ENCODE assay signal across 15 cellular contexts in genomic region chr6:34301408-34301807, GRCh38. TPM values are rescaled to one million over a fixed set of nuclear protein-coding genes. Genes with fewer than 3 reads are reported as not detected.
A peak's percentile ranks its signal among the peaks of the same experiment; 100 is the strongest.
DNase-seq lines count a peak whose midpoint lies in the region; ATAC-seq, FAIRE-seq and TF ChIP-seq lines count a peak whose summit lies in the region.
"Had no signal": no experiment of that assay in that cellular context is flagged by ENCODE, and none has a peak within 500 bp of the region (broad histone marks: within the 10 kb centered on the region; RNA-seq: fewer than 3 reads in every experiment).

No MANE protein-coding gene starts in this region.

- peaks cover 3 to 10% of the 10 kb centered on the region in 2 donors for H3K4me1 Mint-ChIP-seq in immature natural killer cell
- H3K4me1 Mint-ChIP-seq: stimulated activated effector memory CD8-positive, alpha-beta T cell treated with anti-CD3 and anti-CD28 coated beads, Interleukin-12 subunit alpha, Interleukin-12 subunit beta, amount 100 ng/mL, for 72 hours had no signal

- FAIRE-seq in H54 (lab: Jason Lieb, UNC) = peak; percentile 27

- WGBS in heart right ventricle, 2 donors = 31 to 39% methylated on average over 2 of the region's 2 CpGs

- H3K36me3 ChIP-seq in heart right ventricle = no peaks in the 10 kb centered on the region
- H3K36me3 ChIP-seq: esophagus muscularis mucosa had no signal

- peak overlapping the region; percentile 24 to 85 (median 55) for H3K27ac ChIP-seq in heart right ventricle
- H3K27ac ChIP-seq: esophagus muscularis mucosa, Peyer's patch had no signal

- H3K4me1 ChIP-seq in heart right ventricle = peaks cover 5 to 98% (median 76%) of the 10 kb centered on the region in 9 donors

- no peak for TF ChIP-seq CTCF in heart right ventricle (IDR thresholded peaks at IDR 0.05)

- no peaks in the 10 kb centered on the region for H3K9me3 Mint-ChIP-seq in immature natural killer cell
- H3K9me3 Mint-ChIP-seq: activated naive CD4-positive, alpha-beta T cell treated with anti-CD3 and anti-CD28 coated beads, Interleukin-2, amount 50 U/mL, for 24 hours; stimulated activated effector memory CD8-positive, alpha-beta T cell treated with anti-CD3 and anti-CD28 coated beads, Interleukin-12 subunit alpha, Interleukin-12 subunit beta, amount 100 ng/mL, for 72 hours had no signal

- intact Hi-C loops in heart right ventricle (cut with DNase I) = loop anchor here in 2 of 10 donors (10.0 kb wide), 2 partner anchors 47 to 93 kb away; partner anchors contain the start of gene NUDT3 (in 1 of the 2)

- H3K4me3 Mint-ChIP-seq in immature natural killer cell = no peak overlapping the region
- H3K4me3 Mint-ChIP-seq: activated naive CD4-positive, alpha-beta T cell treated with anti-CD3 and anti-CD28 coated beads, Interleukin-2, amount 50 U/mL, for 24 hours; stimulated activated effector memory CD8-positive, alpha-beta T cell treated with anti-CD3 and anti-CD28 coated beads, Interleukin-12 subunit alpha, Interleukin-12 subunit beta, amount 100 ng/mL, for 72 hours had no signal

- TF ChIP-seq POLR2A in H54 (IDR thresholded peaks at IDR 0.05; ENCODE audit: low read depth, low read length) = no peak

- no peaks in the 10 kb centered on the region for H3K9me3 ChIP-seq in heart right ventricle
- H3K9me3 ChIP-seq: esophagus muscularis mucosa, Peyer's patch had no signal

- H3K4me3 ChIP-seq in heart right ventricle (no peak overlapping the region), skeletal muscle cell (ENCODE audit: low read depth, low read length) (no peak overlapping the region)
- H3K4me3 ChIP-seq: esophagus muscularis mucosa, Peyer's patch had no signal

- H3K27ac Mint-ChIP-seq in immature natural killer cell = no peak overlapping the region
- H3K27ac Mint-ChIP-seq: activated naive CD4-positive, alpha-beta T cell treated with anti-CD3 and anti-CD28 coated beads, Interleukin-2, amount 50 U/mL, for 24 hours; stimulated activated effector memory CD8-positive, alpha-beta T cell treated with anti-CD3 and anti-CD28 coated beads, Interleukin-12 subunit alpha, Interleukin-12 subunit beta, amount 100 ng/mL, for 72 hours had no signal

- peak; percentile 88 to 96 (median 92) for ATAC-seq in heart right ventricle
- ATAC-seq in GM18498 (IDR thresholded peaks at IDR 0.05; ENCODE audit: unreplicated experiment) = no peak
- ATAC-seq: stimulated activated effector memory CD8-positive, alpha-beta T cell treated with anti-CD3 and anti-CD28 coated beads, Interleukin-12 subunit alpha, Interleukin-12 subunit beta, amount 100 ng/mL, for 72 hours had no signal

- peaks cover 0 to 2% (median 0%) of the 10 kb centered on the region in 3 donors for H3K27me3 Mint-ChIP-seq in immature natural killer cell (ENCODE audit: low read depth in 3 of 3)
- H3K27me3 Mint-ChIP-seq: activated naive CD4-positive, alpha-beta T cell treated with anti-CD3 and anti-CD28 coated beads, Interleukin-2, amount 50 U/mL, for 24 hours had no signal

- no peaks in the 10 kb centered on the region for H3K27me3 ChIP-seq in heart right ventricle
- H3K27me3 ChIP-seq: esophagus muscularis mucosa, Peyer's patch had no signal

- H3K36me3 Mint-ChIP-seq in immature natural killer cell = no peaks in the 10 kb centered on the region
- H3K36me3 Mint-ChIP-seq: stimulated activated effector memory CD8-positive, alpha-beta T cell treated with anti-CD3 and anti-CD28 coated beads, Interleukin-12 subunit alpha, Interleukin-12 subunit beta, amount 100 ng/mL, for 72 hours had no signal

- peak; percentile 9 for DNase-seq in H54 (ENCODE audit: insufficient read length, low spot score)
- DNase-seq in astrocyte of the hippocampus (ENCODE audit: low read depth, low spot score) = peak; percentile 41
- peak; percentile 39 to 88 for DNase-seq in heart right ventricle
- DNase-seq in skeletal muscle cell (ENCODE audit: low read depth) = peak; percentile 85
- DNase-seq in Kasumi-1 (lab: John Stamatoyannopoulos, UW) = no peak
- no peak for DNase-seq in immature natural killer cell
- no peak for DNase-seq in NCI-H526 (lab: John Stamatoyannopoulos, UW)
- DNase-seq: activated CD4-positive, CD25-positive, alpha-beta regulatory T cell treated with anti-CD3 and anti-CD28 coated beads, Interleukin-2, amount 50 U/mL, for 72 hours; H7; NCI-H1105 treated with DMSO at 0.1 percent for 48 hours; Peyer's patch had no signal

RNA-seq across cellular contexts. Expression of gene SMIM29, which starts 52.6 kb away (rescaled TPM):
- total RNA-seq in heart right ventricle = 10 to 100 TPM; 16.0 to 29.1 (median 24.2) TPM
- 10 to 100 TPM; 51.5 to 78.2 TPM for polyA plus RNA-seq in heart right ventricle
- polyA plus RNA-seq in immature natural killer cell = 100 to 1,000 TPM in 1 of 3 donors, 10 to 100 TPM in 2; 86.1 to 101 (median 89.1) TPM

Comparison
In these comparisons a context has a peak if more than half of its experiments do, and no peak if none do; other contexts are left out.
1. DNase-seq: peak in H54 (single experiment), astrocyte of the hippocampus (single experiment), heart right ventricle (2 of 2) and skeletal muscle cell (single experiment); none in Kasumi-1 (0 of 2), immature natural killer cell (0 of 3) and NCI-H526 (0 of 2).